ENCODE assay signal across 12 cellular contexts in genomic region chr10:93075369-93076221, GRCh38. TPM values are rescaled to one million over a fixed set of nuclear protein-coding genes. Genes with fewer than 3 reads are reported as not detected.
A peak's percentile ranks its signal among the peaks of the same experiment; 100 is the strongest.
DNase-seq lines count a peak whose midpoint lies in the region; ATAC-seq and TF ChIP-seq lines count a peak whose summit lies in the region.
"Had no signal": no experiment of that assay in that cellular context is flagged by ENCODE, and none has a peak within 500 bp of the region (broad histone marks: within the 10 kb centered on the region; RNA-seq: fewer than 3 reads in every experiment).

No MANE protein-coding gene starts in this region.

- H3K4me3 Mint-ChIP-seq in activated T-cell treated with anti-CD3 and anti-CD28 coated beads, Interleukin-2, amount 50 U/mL, for 4 hours = no peak overlapping the region
- peak overlapping the region; percentile 9 for H3K4me3 Mint-ChIP-seq in endothelial cell (ENCODE audit: unreplicated experiment)

- H3K4me3 ChIP-seq in HUES64 (ENCODE audit: low read length) (peak overlapping the region; percentile 69), skeletal muscle satellite cell (ENCODE audit: low read length) (no peak overlapping the region)

- H3K36me3 Mint-ChIP-seq in activated T-cell treated with anti-CD3 and anti-CD28 coated beads, Interleukin-2, amount 50 U/mL, for 4 hours (ENCODE audit: insufficient read depth) = no peaks in the 10 kb centered on the region
- H3K36me3 Mint-ChIP-seq in endothelial cell (ENCODE audit: low read depth, unreplicated experiment) = peaks cover 3% of the 10 kb centered on the region

- peak; percentile 29 to 33 for ATAC-seq in activated T-cell treated with anti-CD3 and anti-CD28 coated beads, Interleukin-2, amount 50 U/mL, for 4 hours
- ATAC-seq: naive thymus-derived CD4-positive, alpha-beta T cell had no signal

- H3K27me3 ChIP-seq in HUES64 (ENCODE audit: insufficient read depth, low read length) = peaks cover 68% of the 10 kb centered on the region
- H3K27me3 ChIP-seq in skeletal muscle satellite cell (ENCODE audit: control insufficient read depth, insufficient read depth, low read length) = peaks cover 79% of the 10 kb centered on the region

- peak overlapping the region; percentile 56 for H3K9ac ChIP-seq in HUES64 (ENCODE audit: low read depth, low read length)
- H3K9ac ChIP-seq in skeletal muscle satellite cell (ENCODE audit: low read depth, low read length) = no peak overlapping the region

- H3K4me1 Mint-ChIP-seq in activated T-cell treated with anti-CD3 and anti-CD28 coated beads, Interleukin-2, amount 50 U/mL, for 4 hours (ENCODE audit: low read depth) = peaks cover 38% of the 10 kb centered on the region
- H3K4me1 Mint-ChIP-seq in endothelial cell (ENCODE audit: unreplicated experiment) = peaks cover 20% of the 10 kb centered on the region

- DNase-seq in activated T-cell treated with anti-CD3 and anti-CD28 coated beads, Interleukin-2, amount 50 U/mL, for 4 hours = no peak
- DNase-seq in activated T-cell treated with anti-CD3 and anti-CD28 coated beads, Interleukin-2, amount 50 U/mL, for 1 hour = no peak
- no peak for DNase-seq in endothelial cell (ENCODE audit: low spot score)
- DNase-seq in NOMO-1 treated with DMSO at 0.1 percent for 48 hours (lab: John Stamatoyannopoulos, UW; ENCODE audit: unreplicated experiment) = no peak
- no peak for DNase-seq in SW480 (ENCODE audit: low spot score)
- DNase-seq in cerebellar cortex (ENCODE audit: low spot score) = no peak
- DNase-seq: ACHN; DND-41; naive thymus-derived CD4-positive, alpha-beta T cell; NCI-H345 had no signal

- no peaks in the 10 kb centered on the region for H3K9me3 Mint-ChIP-seq in activated T-cell treated with anti-CD3 and anti-CD28 coated beads, Interleukin-2, amount 50 U/mL, for 4 hours
- no peaks in the 10 kb centered on the region for H3K9me3 Mint-ChIP-seq in endothelial cell (ENCODE audit: unreplicated experiment)

- peaks cover 69% of the 10 kb centered on the region for H3K27me3 Mint-ChIP-seq in activated T-cell treated with anti-CD3 and anti-CD28 coated beads, Interleukin-2, amount 50 U/mL, for 4 hours (ENCODE audit: low read depth)
- H3K27me3 Mint-ChIP-seq in endothelial cell (ENCODE audit: unreplicated experiment) = peaks cover 27% of the 10 kb centered on the region

- H3K9me3 ChIP-seq in HUES64 (ENCODE audit: insufficient read depth, low read depth, low read length) = no peaks in the 10 kb centered on the region
- H3K9me3 ChIP-seq in skeletal muscle satellite cell (replicated peaks; ENCODE audit: low read length) = no peaks in the 10 kb centered on the region

- no peak overlapping the region for H3K27ac ChIP-seq in HUES64 (ENCODE audit: low read depth, low read length)

- peaks cover 13% of the 10 kb centered on the region for H3K36me3 ChIP-seq in HUES64 (ENCODE audit: insufficient read depth, low read length)
- H3K36me3 ChIP-seq in skeletal muscle satellite cell (ENCODE audit: insufficient read depth, low read length) = no peaks in the 10 kb centered on the region

- H3K4me2 ChIP-seq in skeletal muscle satellite cell (ENCODE audit: low read length) = peak overlapping the region; percentile 60

- no peak for TF ChIP-seq CTCF in endothelial cell (IDR thresholded peaks at IDR 0.05; ENCODE audit: unreplicated experiment)

- no peak overlapping the region for H3K27ac Mint-ChIP-seq in endothelial cell (ENCODE audit: unreplicated experiment)
- H3K27ac Mint-ChIP-seq: naive thymus-derived CD4-positive, alpha-beta T cell had no signal

- 11% methylated on average over 25 of the region's 25 CpGs for WGBS in HUES64

- H3K4me1 ChIP-seq in HUES64 (ENCODE audit: insufficient read depth, low read length) (peaks cover 23% of the 10 kb centered on the region), skeletal muscle satellite cell (ENCODE audit: control insufficient read depth, insufficient read depth, low read length) (peaks cover 51% of the 10 kb centered on the region)

RNA-seq across cellular contexts. Expression of gene CYP26A1, which starts 1.9 kb away (rescaled TPM):
- total RNA-seq in activated T-cell treated with anti-CD3 and anti-CD28 coated beads, Interleukin-2, amount 50 U/mL, for 4 hours = not detected
- 30.6 TPM for polyA plus RNA-seq in HUES64 (2013, experiment 1 of 2)
- polyA plus RNA-seq in HUES64 (2013, experiment 2 of 2) = 25.4 TPM
- total RNA-seq in endothelial cell (ENCODE audit: unreplicated experiment) = 0.64 TPM
- total RNA-seq in skeletal muscle satellite cell (2012; rRNA removed) = not detected in 2 replicates
- total RNA-seq: naive thymus-derived CD4-positive, alpha-beta T cell had no signal
- polyA plus RNA-seq: naive thymus-derived CD4-positive, alpha-beta T cell had no signal

RNA-seq across cellular contexts. Expression of gene CYP26C1, which starts 15.0 kb away (rescaled TPM):
- under 1 TPM in 2 of 3 donors, not detected in 1; 0.05 to 0.13 TPM for total RNA-seq in activated T-cell treated with anti-CD3 and anti-CD28 coated beads, Interleukin-2, amount 50 U/mL, for 4 hours
- 4.1 TPM for polyA plus RNA-seq in HUES64 (2013, experiment 1 of 2)
- 5.6 TPM for polyA plus RNA-seq in HUES64 (2013, experiment 2 of 2)
- total RNA-seq in endothelial cell (ENCODE audit: unreplicated experiment) = 0.31 TPM
- total RNA-seq in skeletal muscle satellite cell (2012; rRNA removed) = 0.22 and 0.25 TPM in 2 replicates
- polyA plus RNA-seq: naive thymus-derived CD4-positive, alpha-beta T cell had no signal
